8 cellular contexts compared by ENCODE assay signal in the genomic region with DNA sequence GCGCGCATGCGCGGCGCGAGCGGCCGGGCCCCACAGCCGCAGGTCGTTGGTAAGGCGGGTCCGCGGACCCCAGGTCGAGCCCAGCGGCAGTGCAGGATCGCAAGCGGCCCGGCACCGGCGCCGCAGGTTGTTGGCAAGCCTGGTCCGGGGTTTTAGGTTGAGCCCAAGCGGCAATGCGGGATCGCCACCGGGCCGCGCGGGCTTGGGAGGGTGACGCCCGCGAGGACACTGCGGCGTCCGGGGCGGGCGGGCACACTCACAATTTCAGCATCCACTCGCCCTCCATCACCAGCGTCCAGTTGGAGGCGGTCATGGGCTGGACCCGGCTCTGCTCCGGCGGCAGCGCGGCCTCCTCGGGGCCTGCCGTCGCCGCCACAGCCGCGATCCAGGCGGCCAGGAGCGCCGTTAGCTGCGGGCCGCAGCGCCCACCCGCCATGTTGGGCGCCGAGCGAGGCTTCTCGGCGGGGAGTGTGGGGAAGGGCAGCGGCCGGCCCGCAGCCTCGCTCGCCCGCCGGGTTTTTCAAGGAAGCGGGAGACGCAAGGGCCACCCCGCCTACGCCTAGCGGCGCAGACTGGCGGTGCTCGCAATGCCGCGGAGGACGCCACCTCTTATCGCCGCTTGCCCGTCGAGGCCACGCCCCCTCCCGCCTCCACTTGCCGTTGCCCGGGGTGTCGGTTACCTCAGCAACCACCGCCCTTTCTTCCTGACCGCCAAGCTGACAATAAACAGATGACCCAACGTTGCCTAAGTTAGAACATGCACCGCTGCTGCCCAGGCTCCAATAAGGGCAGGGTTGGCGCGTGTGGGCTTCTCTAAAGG. TPM values are rescaled to one million over a fixed set of nuclear protein-coding genes. Genes with fewer than 3 reads are reported as not detected.
A peak's percentile ranks its signal among the peaks of the same experiment; 100 is the strongest.
DNase-seq lines count a peak whose midpoint lies in the region; ATAC-seq and TF ChIP-seq lines count a peak whose summit lies in the region.

A gene with protein sequence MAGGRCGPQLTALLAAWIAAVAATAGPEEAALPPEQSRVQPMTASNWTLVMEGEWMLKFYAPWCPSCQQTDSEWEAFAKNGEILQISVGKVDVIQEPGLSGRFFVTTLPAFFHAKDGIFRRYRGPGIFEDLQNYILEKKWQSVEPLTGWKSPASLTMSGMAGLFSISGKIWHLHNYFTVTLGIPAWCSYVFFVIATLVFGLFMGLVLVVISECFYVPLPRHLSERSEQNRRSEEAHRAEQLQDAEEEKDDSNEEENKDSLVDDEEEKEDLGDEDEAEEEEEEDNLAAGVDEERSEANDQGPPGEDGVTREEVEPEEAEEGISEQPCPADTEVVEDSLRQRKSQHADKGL (minus strand): TSS at position 584 of the 820 bp plus-strand sequence. CDS start 148 bp downstream, at position 436.

- no peaks in the 10 kb centered on the region for H3K27me3 ChIP-seq in CD8-positive, alpha-beta T cell (ENCODE audit: insufficient read depth, low read length)

- peak; percentile 72 to 92 (median 88) for DNase-seq in CD8-positive, alpha-beta T cell
- DNase-seq in HK-2 (ENCODE audit: unreplicated experiment) (peak; percentile 98), NCI-H82 treated with DMSO at 0.1 percent for 48 hours (lab: John Stamatoyannopoulos, UW; ENCODE audit: unreplicated experiment) (peak; percentile 94), lung microvascular endothelial cell (ENCODE audit: low read depth in 2 of 2) (peak; percentile 98)
- peak; percentile 73 to 85 for DNase-seq in activated CD8-positive, alpha-beta memory T cell treated with anti-CD3 and anti-CD28 coated beads for 1 hour (ENCODE audit: extremely low read depth in 1 of 2, low read depth in 1 of 2)
- DNase-seq in effector CD4-positive, alpha-beta T cell: peak; percentile 78
- peak; percentile 83 to 96 (median 89) for DNase-seq in stimulated activated CD4-positive, alpha-beta T cell treated with anti-CD3 and anti-CD28 coated beads, TNF-alpha, amount 100 ng/mL, for 48 hours (ENCODE audit: low read depth in 3 of 3)

- CTCF ChIA-PET in CD8-positive, alpha-beta T cell (lab: Charles Lee): interaction anchor here (2.0 kb wide), 1 partner anchor 24 kb away, joined by 6 read pairs; no protein-coding TSS in a partner anchor

- H3K4me3 ChIP-seq in CD8-positive, alpha-beta T cell (ENCODE audit: low read depth, low read length): peak within 1 kb of the TSS; percentile 49

- H3K9me3 ChIP-seq in CD8-positive, alpha-beta T cell (ENCODE audit: low read length): no peaks in the 10 kb centered on the region

- H3K27ac Mint-ChIP-seq in CD8-positive, alpha-beta T cell: peak within 1 kb of the TSS; percentile 93

- H3K4me1 ChIP-seq in CD8-positive, alpha-beta T cell (ENCODE audit: insufficient read depth, low read length): peaks cover 25% of the 10 kb centered on the region

- TF ChIP-seq CTCF in CD8-positive, alpha-beta T cell (IDR thresholded peaks at IDR 0.05): no peak

- intact Hi-C loops in CD8-positive, alpha-beta T cell (cut with DNase I, micrococcal nuclease): loop anchor here in 1 of 2 experiments (1.0 to 5.0 kb wide), 3 partner anchors 23 to 193 kb away; a partner anchor contains a TSS

- POLR2A ChIA-PET in CD8-positive, alpha-beta T cell (lab: Charles Lee): interaction anchor here (0.8 kb wide), 1 partner anchor 11 kb away, joined by 3 read pairs; no protein-coding TSS in a partner anchor

- no peaks in the 10 kb centered on the region for H3K9me3 Mint-ChIP-seq in CD8-positive, alpha-beta T cell

- H3K4me1 Mint-ChIP-seq in CD8-positive, alpha-beta T cell (ENCODE audit: low read depth): peaks cover 33% of the 10 kb centered on the region

- H3K27me3 Mint-ChIP-seq in CD8-positive, alpha-beta T cell (ENCODE audit: low read depth): no peaks in the 10 kb centered on the region

- H3K4me3 Mint-ChIP-seq in CD8-positive, alpha-beta T cell: peak within 1 kb of the TSS; percentile 94

- peaks cover 13% of the 10 kb centered on the region for H3K36me3 Mint-ChIP-seq in CD8-positive, alpha-beta T cell

- H3K36me3 ChIP-seq in CD8-positive, alpha-beta T cell (ENCODE audit: insufficient read depth, low read length): no peaks in the 10 kb centered on the region

- peak; percentile 78 for ATAC-seq in CD8-positive, alpha-beta T cell
- peak; percentile 85 for ATAC-seq in GM19452 (IDR thresholded peaks at IDR 0.05; ENCODE audit: unreplicated experiment)

- peak within 1 kb of the TSS; percentile 81 for H3K27ac ChIP-seq in CD8-positive, alpha-beta T cell (ENCODE audit: low read depth, low read length)

RNA-seq across cellular contexts. Expression of the gene that starts here (rescaled TPM):
- 10 to 100 TPM; 45.6 to 47.9 TPM for total RNA-seq in CD8-positive, alpha-beta T cell
- 12.4 and 14.9 TPM in 2 replicates for total RNA-seq in lung microvascular endothelial cell

Comparison
In these comparisons a context has a peak if more than half of its experiments do, and no peak if none do; other contexts are left out.
1. Peak in every context shown above with its lines: DNase-seq, ATAC-seq, H3K4me3 ChIP-seq and H3K27ac ChIP-seq.